In genomic region chr22:33841281-33842005, GRCh38 we compare ENCODE assay signal across 12 cellular contexts.
A peak's percentile ranks its signal among the peaks of the same experiment; 100 is the strongest.
DNase-seq lines count a peak whose midpoint lies in the region; ATAC-seq and TF ChIP-seq lines count a peak whose summit lies in the region.
"Had no signal": no experiment of that assay in that cellular context is flagged by ENCODE, and none has a peak within 500 bp of the region (broad histone marks: within the 10 kb centered on the region; RNA-seq: fewer than 3 reads in every experiment).

No MANE protein-coding gene starts in this region.

- H3K27me3 ChIP-seq in fibroblast of lung (ENCODE audit: control insufficient read depth, insufficient read depth, low read length), result no peaks in the 10 kb centered on the region
- no peaks in the 10 kb centered on the region for H3K27me3 ChIP-seq in thoracic aorta (replicated peaks; ENCODE audit: insufficient read depth)
- H3K27me3 ChIP-seq in Caco-2 (replicated peaks; ENCODE audit: control insufficient read depth, insufficient read depth, low read length), result no peaks in the 10 kb centered on the region

- intact Hi-C loops in Caco-2 (cut with micrococcal nuclease; ENCODE audit: unreplicated experiment), result no loop called here

- H2AFZ ChIP-seq in fibroblast of lung (ENCODE audit: low read length), result no peak overlapping the region

- CTCF ChIA-PET in Caco-2 (lab: Charles Lee), result no interaction called here

- H3K4me1 Mint-ChIP-seq in Caco-2 (ENCODE audit: low read depth, unreplicated experiment) (no peaks in the 10 kb centered on the region), glutamatergic neuron (ENCODE audit: low read depth, unreplicated experiment) (peaks cover 30% of the 10 kb centered on the region)

- H3K4me3 ChIP-seq in fibroblast of lung (replicated peaks in 1 of 4; ENCODE audit: control extremely low read depth in 1 of 4, insufficient read depth in 1 of 4, low read depth in 3 of 4, low read length in 4 of 4), result no peak overlapping the region
- peak overlapping the region; percentile 52 for H3K4me3 ChIP-seq in thoracic aorta
- H3K4me3 ChIP-seq in Caco-2 (ENCODE audit: low read depth, low read length), result no peak overlapping the region
- H3K4me3 ChIP-seq: HAP-1 had no signal

- ATAC-seq in GM19463 (IDR thresholded peaks at IDR 0.05; ENCODE audit: unreplicated experiment) (peak; percentile 36), HG03439 (IDR thresholded peaks at IDR 0.05; ENCODE audit: unreplicated experiment) (peak; percentile 48), thoracic aorta (ENCODE audit: insufficient number of reproducible peaks, low FRiP score, low read depth) (peak; percentile 86)

- H3K9me3 Mint-ChIP-seq in Caco-2 (ENCODE audit: unreplicated experiment) (peaks cover 11% of the 10 kb centered on the region), glutamatergic neuron (ENCODE audit: unreplicated experiment) (peaks cover 4% of the 10 kb centered on the region)

- H3K9me3 ChIP-seq in fibroblast of lung (ENCODE audit: control insufficient read depth, insufficient read depth, low read depth, low read length) (no peaks in the 10 kb centered on the region), thoracic aorta (no peaks in the 10 kb centered on the region), Caco-2 (no peaks in the 10 kb centered on the region)
- H3K9me3 ChIP-seq: HAP-1 had no signal

- no peaks in the 10 kb centered on the region for H4K20me1 ChIP-seq in fibroblast of lung (ENCODE audit: control insufficient read depth, extremely low read depth, insufficient read depth, low read length)

- H3K27ac ChIP-seq in fibroblast of lung (ENCODE audit: insufficient read depth, low read length) (peak overlapping the region; percentile 44), thoracic aorta (peak overlapping the region; percentile 8 to 76)

- H3K4me3 Mint-ChIP-seq in Caco-2 (ENCODE audit: unreplicated experiment) (no peak overlapping the region), glutamatergic neuron (ENCODE audit: unreplicated experiment) (no peak overlapping the region)
- H3K4me3 Mint-ChIP-seq: T-helper 1 cell treated with Interleukin-12 subunit alpha and Interleukin-12 subunit beta and Interleukin-4 antibody, amounts not matched to agents 30 μg/mL and 1 μg/mL, for 36 hours had no signal

- no peaks in the 10 kb centered on the region for H3K79me2 ChIP-seq in fibroblast of lung (ENCODE audit: control insufficient read depth, insufficient read depth, low read length)

- peak overlapping the region; percentile 16 for H3K4me2 ChIP-seq in fibroblast of lung (ENCODE audit: extremely low read depth, insufficient read depth, low read length)

- DNase-seq in fibroblast of lung (ENCODE audit: low read depth in 2 of 2) (no peak), thoracic aorta (ENCODE audit: low spot score) (no peak), kidney glomerular epithelial cell (lab: John Stamatoyannopoulos, UW) (no peak), Caco-2 (no peak), glutamatergic neuron (no peak)
- DNase-seq in activated CD8-positive, alpha-beta memory T cell treated with anti-CD3 and anti-CD28 coated beads, Interleukin-2, amount 50 U/mL, for 48 hours, result no peak
- DNase-seq: COR-L47, small intestine had no signal

- POLR2A ChIA-PET in Caco-2 (lab: Charles Lee), result no interaction called here

- H3K36me3 Mint-ChIP-seq in Caco-2 (ENCODE audit: insufficient read depth, unreplicated experiment) (no peaks in the 10 kb centered on the region), glutamatergic neuron (ENCODE audit: unreplicated experiment) (no peaks in the 10 kb centered on the region)

- TF ChIP-seq CTCF in fibroblast of lung (conservative IDR thresholded peaks at IDR 0.05 in 1 of 2, IDR thresholded peaks at IDR 0.05 in 1 of 2; ENCODE audit: low read depth in 1 of 2, low read length in 2 of 2) (no peak), thoracic aorta (IDR thresholded peaks at IDR 0.05) (no peak), Caco-2 (IDR thresholded peaks at IDR 0.05; ENCODE audit: insufficient read depth in 1 of 2, low read depth in 1 of 2, low read length in 1 of 2, severe bottlenecking in 1 of 2, unreplicated experiment in 1 of 2) (no peak), glutamatergic neuron (IDR thresholded peaks at IDR 0.05; ENCODE audit: partially characterized antibody, unreplicated experiment) (no peak)

- no peak overlapping the region for H3K9ac ChIP-seq in fibroblast of lung (ENCODE audit: insufficient read depth, low read length)

- H3K27me3 Mint-ChIP-seq in Caco-2 (ENCODE audit: insufficient read depth, unreplicated experiment) (no peaks in the 10 kb centered on the region), glutamatergic neuron (ENCODE audit: unreplicated experiment) (no peaks in the 10 kb centered on the region)

- BruUV-seq in Caco-2 (replicated peaks; lab: Mats Ljungman, UMichigan), result no TSS peak

- H3K4me1 ChIP-seq in fibroblast of lung (ENCODE audit: control insufficient read depth, extremely low read depth, insufficient read depth, low read length) (no peaks in the 10 kb centered on the region), thoracic aorta (ENCODE audit: control insufficient read depth in 1 of 2, low read depth in 2 of 2) (peaks cover 12 to 41% of the 10 kb centered on the region in 2 donors), Caco-2 (no peaks in the 10 kb centered on the region)
- H3K4me1 ChIP-seq: HAP-1 had no signal

- no peak overlapping the region for H3K27ac Mint-ChIP-seq in Caco-2 (ENCODE audit: unreplicated experiment)
- no peak overlapping the region for H3K27ac Mint-ChIP-seq in glutamatergic neuron (ENCODE audit: unreplicated experiment)
- H3K27ac Mint-ChIP-seq: T-helper 1 cell treated with Interleukin-12 subunit alpha and Interleukin-12 subunit beta and Interleukin-4 antibody, amounts not matched to agents 30 μg/mL and 1 μg/mL, for 36 hours had no signal

- no peaks in the 10 kb centered on the region for H3K36me3 ChIP-seq in fibroblast of lung (ENCODE audit: control insufficient read depth, insufficient read depth, low read length)
- H3K36me3 ChIP-seq in thoracic aorta, result no peaks in the 10 kb centered on the region
- H3K36me3 ChIP-seq in Caco-2 (ENCODE audit: control insufficient read depth, insufficient read depth, low read length), result no peaks in the 10 kb centered on the region
- H3K36me3 ChIP-seq: HAP-1 had no signal

Comparison
In these comparisons a context has a peak if more than half of its experiments do, and no peak if none do; other contexts are left out.
1. ATAC-seq: peak in every context shown above with its lines; median percentile 86 in thoracic aorta; 48 in HG03439; 36 in GM19463.